Comparison of ENCODE assay signal across 1 cellular context in genomic region chr1:7993593-7994479, GRCh38.
TF ChIP-seq lines count a peak whose summit lies in the region.

No MANE protein-coding gene starts in this region.

TF ChIP-seq in HepG2, 621 proteins besides CTCF, POLR2A, EP300 and RAD21:
- TF ChIP-seq HDAC2 (CRISPR knock-in tag; IDR thresholded peaks at IDR 0.05) (no peak), ZNF256 (CRISPR knock-in tag; conservative IDR thresholded peaks at IDR 0.05) (no peak), PAF1 (CRISPR knock-in tag; IDR thresholded peaks at IDR 0.05) (no peak), ZSCAN30 (CRISPR knock-in tag; IDR thresholded peaks at IDR 0.05) (no peak), IRF9 (CRISPR knock-in tag; IDR thresholded peaks at IDR 0.05; ENCODE audit: borderline replicate concordance) (no peak), BCLAF1 (IDR thresholded peaks at IDR 0.05) (no peak), STAT5B (CRISPR knock-in tag; IDR thresholded peaks at IDR 0.05) (no peak), THAP7 (CRISPR knock-in tag; IDR thresholded peaks at IDR 0.05) (no peak), SRSF9 (IDR thresholded peaks at IDR 0.05; ENCODE audit: borderline replicate concordance, insufficient read depth, low read depth, low read length, poor library complexity, severe bottlenecking) (no peak), HNRNPUL1 (IDR thresholded peaks at IDR 0.05; ENCODE audit: low read depth, low read length) (no peak), FLYWCH1 (CRISPR knock-in tag; IDR thresholded peaks at IDR 0.05) (no peak), GATAD2A (CRISPR knock-in tag; IDR thresholded peaks at IDR 0.05) (no peak), KDM6A (CRISPR knock-in tag; IDR thresholded peaks at IDR 0.05; ENCODE audit: low read depth) (no peak)
